2 cellular contexts compared by ENCODE assay signal in the genomic region with DNA sequence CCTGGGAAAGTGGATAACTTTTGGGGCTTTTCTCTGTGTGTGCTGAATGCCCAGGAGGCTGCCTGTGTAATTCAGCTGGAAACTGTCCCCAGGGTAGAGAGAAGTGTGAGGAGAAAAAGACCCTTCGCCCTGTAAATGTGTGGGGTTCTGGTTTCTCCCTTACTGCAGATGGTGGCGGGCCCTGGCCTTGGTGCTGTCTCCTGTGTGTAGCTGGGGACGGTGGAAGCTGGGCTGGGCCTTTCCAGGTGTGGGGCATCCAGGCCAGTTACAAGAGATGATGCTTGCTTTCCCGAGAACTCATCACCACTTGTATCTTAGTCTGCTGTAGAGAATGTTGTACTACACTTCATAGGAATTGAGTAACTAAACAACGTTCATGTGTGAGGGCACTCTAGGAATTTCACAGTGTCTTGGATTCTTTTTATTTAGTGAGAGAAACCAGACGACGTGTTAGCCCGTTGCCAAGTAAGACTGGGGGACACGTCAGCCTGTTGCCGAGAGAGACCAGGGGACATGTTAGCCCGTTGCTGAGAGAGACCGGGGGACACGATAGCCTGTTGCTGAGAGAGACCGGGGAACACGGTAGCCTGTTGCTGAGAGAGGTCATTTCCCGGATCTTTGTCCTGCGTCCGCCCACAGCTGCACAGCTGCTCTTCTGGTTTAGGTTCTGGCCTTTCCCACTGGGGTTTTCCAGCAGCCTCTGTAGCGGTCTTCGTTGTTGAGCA.
TF ChIP-seq lines count a peak whose summit lies in the region.

No MANE protein-coding gene starts in this region.

TF ChIP-seq in liver, 16 proteins besides CTCF, POLR2A, EP300 and RAD21:
- peak; percentile 10 for TF ChIP-seq NR2F2 (IDR thresholded peaks at IDR 0.05)
- TF ChIP-seq, protein P1, sequence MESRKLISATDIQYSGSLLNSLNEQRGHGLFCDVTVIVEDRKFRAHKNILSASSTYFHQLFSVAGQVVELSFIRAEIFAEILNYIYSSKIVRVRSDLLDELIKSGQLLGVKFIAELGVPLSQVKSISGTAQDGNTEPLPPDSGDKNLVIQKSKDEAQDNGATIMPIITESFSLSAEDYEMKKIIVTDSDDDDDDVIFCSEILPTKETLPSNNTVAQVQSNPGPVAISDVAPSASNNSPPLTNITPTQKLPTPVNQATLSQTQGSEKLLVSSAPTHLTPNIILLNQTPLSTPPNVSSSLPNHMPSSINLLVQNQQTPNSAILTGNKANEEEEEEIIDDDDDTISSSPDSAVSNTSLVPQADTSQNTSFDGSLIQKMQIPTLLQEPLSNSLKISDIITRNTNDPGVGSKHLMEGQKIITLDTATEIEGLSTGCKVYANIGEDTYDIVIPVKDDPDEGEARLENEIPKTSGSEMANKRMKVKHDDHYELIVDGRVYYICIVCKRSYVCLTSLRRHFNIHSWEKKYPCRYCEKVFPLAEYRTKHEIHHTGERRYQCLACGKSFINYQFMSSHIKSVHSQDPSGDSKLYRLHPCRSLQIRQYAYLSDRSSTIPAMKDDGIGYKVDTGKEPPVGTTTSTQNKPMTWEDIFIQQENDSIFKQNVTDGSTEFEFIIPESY (IDR thresholded peaks at IDR 0.05): no peak

TF ChIP-seq in HepG2, 621 proteins besides CTCF, POLR2A, EP300 and RAD21:
- TF ChIP-seq ZHX1 (CRISPR knock-in tag; IDR thresholded peaks at IDR 0.05; ENCODE audit: low read depth) (no peak), ZBTB43 (CRISPR knock-in tag; conservative IDR thresholded peaks at IDR 0.05) (no peak), RCOR2 (CRISPR knock-in tag; IDR thresholded peaks at IDR 0.05) (no peak), ZXDC (CRISPR knock-in tag; IDR thresholded peaks at IDR 0.05) (no peak), ZNF549 (CRISPR knock-in tag; IDR thresholded peaks at IDR 0.05) (no peak), ZNF772 (CRISPR knock-in tag; IDR thresholded peaks at IDR 0.05) (no peak), ZNF670 (CRISPR knock-in tag; IDR thresholded peaks at IDR 0.05; ENCODE audit: borderline replicate concordance) (no peak), ZFP82 (CRISPR knock-in tag; IDR thresholded peaks at IDR 0.05; ENCODE audit: borderline replicate concordance) (no peak), ZNF574 (CRISPR knock-in tag; IDR thresholded peaks at IDR 0.05) (no peak), ZNF343 (CRISPR knock-in tag; IDR thresholded peaks at IDR 0.05) (no peak), HNF4A (CRISPR knock-in tag; IDR thresholded peaks at IDR 0.05) (no peak)
TF ChIP-seq in HepG2: peak in this region for 0.
